ENCODE assay signal across 13 cellular contexts in the genomic region with DNA sequence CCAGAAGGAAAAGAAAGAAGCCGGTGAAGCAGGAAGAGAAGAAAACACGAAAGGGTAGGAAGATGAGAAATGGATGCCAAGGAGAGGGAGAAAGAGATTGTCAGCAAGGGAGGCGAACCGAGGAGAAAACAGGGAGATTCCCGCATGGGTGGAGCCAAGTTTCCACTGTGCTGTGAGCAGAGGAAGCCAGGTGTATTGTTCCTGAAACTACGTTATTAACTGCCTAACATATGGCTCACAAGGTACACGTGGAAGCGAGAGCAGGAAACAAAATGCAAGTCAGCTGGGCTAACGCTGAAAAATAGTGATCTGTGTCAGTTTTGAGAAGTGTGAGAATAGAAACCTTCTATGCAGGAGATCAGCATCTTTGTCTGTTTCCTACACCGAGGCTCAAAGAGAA. TPM values are rescaled to one million over a fixed set of nuclear protein-coding genes. Genes with fewer than 3 reads are reported as not detected.
DNase-seq lines count a peak whose midpoint lies in the region; ATAC-seq, FAIRE-seq and TF ChIP-seq lines count a peak whose summit lies in the region.
"Had no signal": no experiment of that assay in that cellular context is flagged by ENCODE, and none has a peak within 500 bp of the region (broad histone marks: within the 10 kb centered on the region; RNA-seq: fewer than 3 reads in every experiment).

No MANE protein-coding gene starts in this region.

- intact Hi-C loops in vagina (cut with DNase I) = no loop called here

- TF ChIP-seq POLR2A in vagina (IDR thresholded peaks at IDR 0.05) = no peak

- H3K36me3 ChIP-seq in vagina = no peaks in the 10 kb centered on the region

- H3K4me3 Mint-ChIP-seq in nephron = no peak overlapping the region

- no peaks in the 10 kb centered on the region for H3K27me3 ChIP-seq in vagina
- H3K27me3 ChIP-seq: dorsolateral prefrontal cortex had no signal

- no peaks in the 10 kb centered on the region for H3K4me1 ChIP-seq in vagina

- H3K27ac Mint-ChIP-seq in nephron = peak overlapping the region in 2 of 3 experiments; percentile 1 to 48

- peaks cover 63% of the 10 kb centered on the region for H3K36me3 Mint-ChIP-seq in nephron (ENCODE audit: low read depth)

- H3K4me3 ChIP-seq in vagina = no peak overlapping the region

- no peaks in the 10 kb centered on the region for H3K9me3 ChIP-seq in vagina

- no peak for FAIRE-seq in frontal cortex (lab: Jason Lieb, UNC)

- peaks cover 11% of the 10 kb centered on the region for H3K4me1 Mint-ChIP-seq in nephron

- peaks cover 14% of the 10 kb centered on the region for H3K9me3 Mint-ChIP-seq in nephron

- DNase-seq in NCI-H146 treated with DMSO at 0.1 percent for 48 hours (lab: John Stamatoyannopoulos, UW; ENCODE audit: unreplicated experiment) (peak; percentile 16), glomerular visceral epithelial cell (ENCODE audit: extremely low spot score) (no peak), frontal cortex (ENCODE audit: low spot score in 2 of 2) (no peak), vagina (ENCODE audit: extremely low spot score in 2 of 2) (no peak), NCI-H1436 (lab: John Stamatoyannopoulos, UW) (no peak)
- DNase-seq: activated gamma-delta T cell treated with Interleukin-2 at 50 U/mL for 16 hours, dorsolateral prefrontal cortex, HCEC 1CT, occipital lobe, PC-3 had no signal

- no peak overlapping the region for H3K27ac ChIP-seq in vagina
- H3K27ac ChIP-seq: dorsolateral prefrontal cortex had no signal

- ATAC-seq in GM18870 (IDR thresholded peaks at IDR 0.05; ENCODE audit: unreplicated experiment) (peak; percentile 63), GM21723 (IDR thresholded peaks at IDR 0.05; ENCODE audit: unreplicated experiment) (peak; percentile 89)
- ATAC-seq: PC-3 had no signal

- TF ChIP-seq CTCF in nephron (IDR thresholded peaks at IDR 0.05; ENCODE audit: unreplicated experiment in 3 of 3) = no peak
- TF ChIP-seq CTCF in vagina (IDR thresholded peaks at IDR 0.05) = no peak

- H3K27me3 Mint-ChIP-seq in nephron (ENCODE audit: low read depth) = no peaks in the 10 kb centered on the region

RNA-seq across cellular contexts. Expression of gene HIPK2, which starts 20.4 kb away (rescaled TPM):
- total RNA-seq in frontal cortex = 10.2 TPM
- total RNA-seq in vagina = 21.9 TPM

RNA-seq across cellular contexts. Expression of gene TBXAS1, which starts 30.8 kb away (rescaled TPM):
- total RNA-seq in frontal cortex = 2.9 TPM
- 18.4 TPM for total RNA-seq in vagina
